Comparison of ENCODE assay signal across 12 cellular contexts in the genomic region with DNA sequence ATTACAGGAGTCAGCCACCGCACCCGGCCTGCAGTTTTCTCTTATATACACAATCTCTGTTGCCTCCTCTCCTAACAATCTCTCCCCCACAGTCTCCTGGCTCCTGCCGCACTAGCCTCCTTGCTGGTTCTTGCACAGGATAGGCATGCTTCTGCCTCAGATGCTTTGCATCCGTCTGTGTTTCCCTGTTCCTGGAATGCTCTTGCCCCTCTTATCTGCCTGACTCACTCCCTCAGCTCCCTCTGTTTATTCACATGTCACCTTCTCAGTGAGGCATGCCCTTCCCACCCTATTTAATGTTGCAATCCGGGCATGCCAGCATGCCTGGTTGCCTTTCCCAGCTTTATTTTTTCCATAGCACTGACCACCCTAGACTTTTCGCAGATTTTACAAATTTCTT.
A peak's percentile ranks its signal among the peaks of the same experiment; 100 is the strongest.
DNase-seq lines count a peak whose midpoint lies in the region; ATAC-seq, FAIRE-seq and TF ChIP-seq lines count a peak whose summit lies in the region.
"Had no signal": no experiment of that assay in that cellular context is flagged by ENCODE, and none has a peak within 500 bp of the region (broad histone marks: within the 10 kb centered on the region; RNA-seq: fewer than 3 reads in every experiment).

No MANE protein-coding gene starts in this region.

- TF ChIP-seq RAD21 in A549 (conservative IDR thresholded peaks at IDR 0.05 in 1 of 2, IDR thresholded peaks at IDR 0.05 in 1 of 2) = no peak

- H3K4me2 ChIP-seq in A549 = peak overlapping the region; percentile 15; the same call in 1 of the 3 replicates

- POLR2A ChIA-PET in A549 (lab: Yijun Ruan, JAX) = interaction anchor here (1.0 to 1.4 kb wide), 3 partner anchors 196 to 199 kb away, joined by 3 read pairs; no protein-coding TSS in a partner anchor
- POLR2A ChIA-PET in activated CD4-positive, alpha-beta memory T cell treated with anti-CD3 and anti-CD28 coated beads, Interleukin-2, amount 10 ng/mL, durations not matched to agents 7 days and 5 days (lab: Charles Lee) = no interaction called here

- ATAC-seq in A549 = peak; percentile 95
- peak; percentile 93 for ATAC-seq in body of pancreas
- ATAC-seq: T-helper 17 cell had no signal

- no peaks in the 10 kb centered on the region for H3K27me3 ChIP-seq in body of pancreas

- TF ChIP-seq EP300 in A549 (IDR thresholded peaks at IDR 0.05) = no peak

- FAIRE-seq in A549 (lab: Jason Lieb, UNC) = no peak
- FAIRE-seq: colon had no signal

- CTCF ChIA-PET in A549 (lab: Yijun Ruan, JAX) = interaction anchor here (1.0 kb wide), 1 partner anchor 1175 kb away, joined by 4 read pairs; no protein-coding TSS in a partner anchor
- CTCF ChIA-PET in activated CD4-positive, alpha-beta memory T cell treated with anti-CD3 and anti-CD28 coated beads, Interleukin-2, amount 10 ng/mL, durations not matched to agents 7 days and 5 days (lab: Charles Lee) = no interaction called here

- H3K4me3 Mint-ChIP-seq in activated CD4-positive, alpha-beta memory T cell treated with anti-CD3 and anti-CD28 coated beads, Interleukin-2, amount 10 ng/mL, durations not matched to agents 7 days and 5 days = no peak overlapping the region
- H3K4me3 Mint-ChIP-seq: T-helper 17 cell had no signal

- DNase-seq in A549 (ENCODE audit: low read depth in 1 of 2, low spot score in 1 of 2) (peak; percentile 5 to 62), HS-27A (ENCODE audit: low read depth) (peak; percentile 29), body of pancreas (peak; percentile 31 to 66 (median 56)), kidney glomerular epithelial cell (lab: John Stamatoyannopoulos, UW) (peak; percentile 79), SIG-M5 treated with dmso at 0.1 percent for 504 hours (lab: John Stamatoyannopoulos, UW; ENCODE audit: unreplicated experiment) (no peak), RPMI8226 (no peak)
- no peak for DNase-seq in activated CD4-positive, alpha-beta memory T cell treated with anti-CD3 and anti-CD28 coated beads, Interleukin-2, amount 10 ng/mL, durations not matched to agents 7 days and 5 days
- DNase-seq in activated CD8-positive, alpha-beta memory T cell treated with anti-CD3 and anti-CD28 coated beads, Interleukin-2, amount 50 U/mL, for 48 hours = no peak
- DNase-seq: activated gamma-delta T cell treated with Interleukin-2 at 50 U/mL for 16 hours, NCI-H187, T-helper 17 cell had no signal

- H3K9me3 ChIP-seq in A549 = no peaks in the 10 kb centered on the region
- no peaks in the 10 kb centered on the region for H3K9me3 ChIP-seq in body of pancreas

- H3K36me3 ChIP-seq in body of pancreas (replicated peaks in 1 of 2; ENCODE audit: insufficient read depth in 1 of 2, low read depth in 2 of 2) = no peaks in the 10 kb centered on the region

- H3K36me3 Mint-ChIP-seq in activated CD4-positive, alpha-beta memory T cell treated with anti-CD3 and anti-CD28 coated beads, Interleukin-2, amount 10 ng/mL, durations not matched to agents 7 days and 5 days (ENCODE audit: low read depth) = no peaks in the 10 kb centered on the region

- no peak overlapping the region for H3K27ac Mint-ChIP-seq in activated CD4-positive, alpha-beta memory T cell treated with anti-CD3 and anti-CD28 coated beads, Interleukin-2, amount 10 ng/mL, durations not matched to agents 7 days and 5 days
- H3K27ac Mint-ChIP-seq: T-helper 17 cell had no signal

- H3K4me1 ChIP-seq in A549 = no peaks in the 10 kb centered on the region
- H3K4me1 ChIP-seq in body of pancreas = no peaks in the 10 kb centered on the region

- H3K27me3 Mint-ChIP-seq in activated CD4-positive, alpha-beta memory T cell treated with anti-CD3 and anti-CD28 coated beads, Interleukin-2, amount 10 ng/mL, durations not matched to agents 7 days and 5 days = peaks cover 3% of the 10 kb centered on the region

- intact Hi-C loops in body of pancreas (cut with DNase I) = no loop called here

- H3K4me3 ChIP-seq in A549 (no peak overlapping the region), body of pancreas (no peak overlapping the region)

- H3K9me3 Mint-ChIP-seq in activated CD4-positive, alpha-beta memory T cell treated with anti-CD3 and anti-CD28 coated beads, Interleukin-2, amount 10 ng/mL, durations not matched to agents 7 days and 5 days = peaks cover 1% of the 10 kb centered on the region

- TF ChIP-seq POLR2A in A549 (IDR thresholded peaks at IDR 0.05; ENCODE audit: low read length) (no peak), body of pancreas (IDR thresholded peaks at IDR 0.05) (no peak)

- H3K27ac ChIP-seq in A549 = peak overlapping the region in 1 of 2 experiments; percentile 49; a peak in 2 of 6 replicates
- peak overlapping the region in 1 of 4 donors; percentile 49 for H3K27ac ChIP-seq in body of pancreas

- TF ChIP-seq CTCF in A549 (IDR thresholded peaks at IDR 0.05) = no peak
- no peak for TF ChIP-seq CTCF in body of pancreas (IDR thresholded peaks at IDR 0.05)

- 10% methylated on average over 6 of the region's 6 CpGs for WGBS in A549 (ENCODE audit: missing lambda C conversion rate)
- WGBS in body of pancreas, 2 donors = 16 to 27% methylated on average over 6 of the region's 6 CpGs

- H3K4me1 Mint-ChIP-seq in activated CD4-positive, alpha-beta memory T cell treated with anti-CD3 and anti-CD28 coated beads, Interleukin-2, amount 10 ng/mL, durations not matched to agents 7 days and 5 days = no peaks in the 10 kb centered on the region
- H3K4me1 Mint-ChIP-seq: T-helper 17 cell had no signal

TF ChIP-seq in A549, 52 proteins besides CTCF, POLR2A, EP300 and RAD21:
- TF ChIP-seq MAX (IDR thresholded peaks at IDR 0.05) (no peak), CHD4 (IDR thresholded peaks at IDR 0.05; ENCODE audit: borderline replicate concordance) (no peak), CEBPB (IDR thresholded peaks at IDR 0.05) (peak; percentile 28 to 52; a peak in 3 of 4 replicates), SMC3 (IDR thresholded peaks at IDR 0.05) (no peak), FOSL2 (IDR thresholded peaks at IDR 0.05) (no peak), FOSL2 (CRISPR knock-in tag; IDR thresholded peaks at IDR 0.05) (0 out of 2 replicates have a peak, but pooled peaks have one; percentile 13), ESRRA (IDR thresholded peaks at IDR 0.05; ENCODE audit: borderline replicate concordance, low read length) (no peak)
- TF ChIP-seq, protein P1, sequence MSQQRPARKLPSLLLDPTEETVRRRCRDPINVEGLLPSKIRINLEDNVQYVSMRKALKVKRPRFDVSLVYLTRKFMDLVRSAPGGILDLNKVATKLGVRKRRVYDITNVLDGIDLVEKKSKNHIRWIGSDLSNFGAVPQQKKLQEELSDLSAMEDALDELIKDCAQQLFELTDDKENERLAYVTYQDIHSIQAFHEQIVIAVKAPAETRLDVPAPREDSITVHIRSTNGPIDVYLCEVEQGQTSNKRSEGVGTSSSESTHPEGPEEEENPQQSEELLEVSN (IDR thresholded peaks at IDR 0.05; ENCODE audit: borderline replicate concordance, low read depth) = no peak

Comparison
In these comparisons a context has a peak if more than half of its experiments do, and no peak if none do; other contexts are left out.
1. DNase-seq: peak in A549 (2 of 2), HS-27A (single experiment), body of pancreas (4 of 4) and kidney glomerular epithelial cell (single experiment); none in SIG-M5 treated with dmso at 0.1 percent for 504 hours (single experiment), activated CD4-positive, alpha-beta memory T cell treated with anti-CD3 and anti-CD28 coated beads, Interleukin-2, amount 10 ng/mL, durations not matched to agents 7 days and 5 days (single experiment), activated CD8-positive, alpha-beta memory T cell treated with anti-CD3 and anti-CD28 coated beads, Interleukin-2, amount 50 U/mL, for 48 hours (single experiment) and RPMI8226 (single experiment).